ENCODE assay signal across 8 cellular contexts in genomic region chr1:107430540-107431228, GRCh38.
DNase-seq lines count a peak whose midpoint lies in the region; ATAC-seq, FAIRE-seq and TF ChIP-seq lines count a peak whose summit lies in the region.

No MANE protein-coding gene starts in this region.

- TF ChIP-seq CTCF in Calu3 (IDR thresholded peaks at IDR 0.05; ENCODE audit: unreplicated experiment) (peak; percentile 62), ascending aorta (IDR thresholded peaks at IDR 0.05) (peak in 2 of 3 experiments; percentile 11 to 33), keratinocyte (optimal IDR thresholded peaks at IDR 0.05 in 1 of 3, IDR thresholded peaks at IDR 0.05 in 1 of 3, conservative IDR thresholded peaks at IDR 0.05 in 1 of 3; ENCODE audit: extremely low read depth in 1 of 3, insufficient read depth in 2 of 3, low read length in 3 of 3) (peak; percentile 68 to 89 (median 78)), thyroid gland (IDR thresholded peaks at IDR 0.05) (peak; percentile 35 to 72 (median 50))

- H3K9me3 ChIP-seq in ascending aorta (no peaks in the 10 kb centered on the region), keratinocyte (ENCODE audit: control insufficient read depth, low read depth, low read length) (no peaks in the 10 kb centered on the region), thyroid gland (no peaks in the 10 kb centered on the region)

- ATAC-seq in GM18511 (IDR thresholded peaks at IDR 0.05; ENCODE audit: unreplicated experiment) (peak; percentile 95), HG02884 (IDR thresholded peaks at IDR 0.05; ENCODE audit: unreplicated experiment) (peak; percentile 92)

- peaks cover 8% of the 10 kb centered on the region for H3K4me1 Mint-ChIP-seq in Calu3 (ENCODE audit: low read depth, unreplicated experiment)

- H3K27ac ChIP-seq in ascending aorta: no peak overlapping the region
- H3K27ac ChIP-seq in keratinocyte (ENCODE audit: control insufficient read depth, insufficient read depth, low read length): no peak overlapping the region
- no peak overlapping the region for H3K27ac ChIP-seq in thyroid gland

- DNase-seq in Calu3 (peak; percentile 57), NCI-H446 treated with DMSO at 0.1 percent for 48 hours (lab: John Stamatoyannopoulos, UW) (peak; percentile 27), ascending aorta (ENCODE audit: low spot score in 2 of 2) (no peak), keratinocyte (ENCODE audit: low read depth, low spot score) (peak; percentile 2), thyroid gland (peak; percentile 14 to 26), NCI-H187 (lab: John Stamatoyannopoulos, UW) (no peak)

- H3K9me3 Mint-ChIP-seq in Calu3 (ENCODE audit: low read depth, unreplicated experiment): no peaks in the 10 kb centered on the region

- H3K36me3 ChIP-seq in ascending aorta (no peaks in the 10 kb centered on the region), keratinocyte (ENCODE audit: control insufficient read depth in 2 of 2, extremely low read depth in 1 of 2, insufficient read depth in 2 of 2, low read length in 2 of 2) (no peaks in the 10 kb centered on the region), thyroid gland (no peaks in the 10 kb centered on the region)

- H2AFZ ChIP-seq in keratinocyte (ENCODE audit: control insufficient read depth, low read length): no peak overlapping the region

- H3K27me3 Mint-ChIP-seq in Calu3 (ENCODE audit: unreplicated experiment): no peaks in the 10 kb centered on the region

- H3K4me1 ChIP-seq in ascending aorta (no peaks in the 10 kb centered on the region), keratinocyte (ENCODE audit: control insufficient read depth, extremely low read depth, insufficient read depth, low read length) (no peaks in the 10 kb centered on the region), thyroid gland (no peaks in the 10 kb centered on the region)

- H3K4me3 Mint-ChIP-seq in Calu3 (ENCODE audit: low read depth, unreplicated experiment): peak overlapping the region; percentile 62

- no TSS peak for BruUV-seq in Calu3 (replicated peaks; lab: Mats Ljungman, UMichigan)

- dilution Hi-C loops in keratinocyte (cut with MboI; ENCODE audit: extremely low pct_ligation_motif_present, low sequenced_read_pairs): no loop called here

- intact Hi-C loops in Calu3 (cut with micrococcal nuclease; ENCODE audit: unreplicated experiment): loop anchor here (1.0 kb wide), 2 partner anchors 99 to 320 kb away; no protein-coding TSS in a partner anchor
- intact Hi-C loops in ascending aorta (cut with DNase I): no loop called here
- intact Hi-C loops in thyroid gland (cut with DNase I): loop anchor here (10.0 kb wide), 1 partner anchor 324 kb away; no protein-coding TSS in a partner anchor

- peak overlapping the region; percentile 33 for H3K27ac Mint-ChIP-seq in Calu3 (ENCODE audit: unreplicated experiment)

- H3K9me1 ChIP-seq in keratinocyte (ENCODE audit: control insufficient read depth, extremely low read depth, insufficient read depth, low read length): no peaks in the 10 kb centered on the region

- no peak for TF ChIP-seq POLR2A in thyroid gland (IDR thresholded peaks at IDR 0.05)

- H3K9ac ChIP-seq in keratinocyte (ENCODE audit: control insufficient read depth, extremely low read depth, insufficient read depth, low read length): no peak overlapping the region

- WGBS in thyroid gland, 2 donors: 53 to 55% methylated on average over 14 of the region's 14 CpGs

- CTCF ChIA-PET in Calu3 (lab: Charles Lee): interaction anchor here (1.0 to 1.6 kb wide), 3 partner anchors 98 to 320 kb away, joined by 3 to 9 read pairs (median 6); no protein-coding TSS in a partner anchor

- H3K27me3 ChIP-seq in ascending aorta (no peaks in the 10 kb centered on the region), keratinocyte (ENCODE audit: control insufficient read depth, extremely low read depth, insufficient read depth, low read length) (no peaks in the 10 kb centered on the region), thyroid gland (no peaks in the 10 kb centered on the region)

- no peak overlapping the region for H3K4me2 ChIP-seq in keratinocyte (ENCODE audit: control insufficient read depth, extremely low read depth, insufficient read depth, low read depth, low read length)

- H3K79me2 ChIP-seq in keratinocyte (ENCODE audit: control insufficient read depth, insufficient read depth, low read length): no peaks in the 10 kb centered on the region

- H3K36me3 Mint-ChIP-seq in Calu3 (ENCODE audit: insufficient read depth, unreplicated experiment): no peaks in the 10 kb centered on the region

- H4K20me1 ChIP-seq in keratinocyte (ENCODE audit: control insufficient read depth, extremely low read depth, insufficient read depth, low read length): no peaks in the 10 kb centered on the region

- peak; percentile 72 for FAIRE-seq in keratinocyte (lab: Jason Lieb, UNC)

- H3K4me3 ChIP-seq in ascending aorta: no peak overlapping the region
- no peak overlapping the region for H3K4me3 ChIP-seq in keratinocyte (ENCODE audit: control insufficient read depth in 2 of 3, extremely low read depth in 1 of 3, insufficient read depth in 2 of 3, low read depth in 1 of 3, low read length in 3 of 3)
- H3K4me3 ChIP-seq in thyroid gland (replicated peaks in 1 of 3): no peak overlapping the region

Comparison
In these comparisons a context has a peak if more than half of its experiments do, and no peak if none do; other contexts are left out.
1. DNase-seq: peak in Calu3 (single experiment), NCI-H446 treated with DMSO at 0.1 percent for 48 hours (single experiment), keratinocyte (single experiment) and thyroid gland (2 of 2); none in ascending aorta (0 of 2) and NCI-H187 (0 of 2).
2. CTCF ChIP-seq: peak in every context shown above with its lines; median percentile 78 in keratinocyte; 62 in Calu3; 50 in thyroid gland; 22 in ascending aorta.